In the genomic region with DNA sequence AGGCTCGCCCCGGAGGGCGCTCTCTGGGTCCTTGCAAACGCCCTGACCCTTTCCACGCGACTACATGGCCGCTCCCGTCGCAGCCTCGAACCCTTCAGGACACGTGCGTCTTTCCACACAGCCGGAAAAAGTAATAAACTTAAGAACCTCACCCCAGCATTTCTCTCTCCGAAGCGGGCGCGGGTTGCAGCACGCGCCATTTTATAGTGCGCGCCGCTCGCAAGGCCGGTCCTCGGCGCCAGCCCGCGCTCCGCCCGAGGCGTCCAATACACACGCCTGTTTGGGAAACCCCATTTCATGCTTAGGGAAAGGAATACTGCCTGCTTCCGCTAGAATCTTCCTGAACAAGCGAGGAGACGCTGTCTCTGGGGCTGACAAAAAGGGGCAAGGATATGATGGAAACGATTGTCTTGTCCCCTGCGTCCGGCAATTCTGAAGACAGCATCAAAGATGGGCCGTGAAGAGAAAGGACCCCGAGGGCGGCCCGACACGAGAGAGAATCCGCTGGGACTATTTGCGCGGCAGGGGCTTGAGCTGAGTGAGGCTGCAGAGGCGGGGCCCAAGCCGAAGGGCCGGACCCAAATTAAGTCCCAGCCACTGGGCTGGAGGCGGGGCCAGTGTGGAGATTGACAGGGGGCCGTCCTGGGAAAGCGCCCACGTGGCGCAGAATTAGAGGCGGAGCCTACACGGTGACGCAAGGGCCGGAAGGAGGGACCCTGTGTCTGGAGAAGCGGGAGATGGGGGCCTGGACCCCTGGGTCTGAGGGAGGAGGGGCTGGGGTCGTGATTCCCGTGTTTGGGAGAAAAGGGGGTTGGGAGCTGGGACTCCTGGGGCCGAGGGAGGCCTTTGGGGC, we compare ENCODE assay signal across 8 cellular contexts.
A peak's percentile ranks its signal among the peaks of the same experiment; 100 is the strongest.
DNase-seq lines count a peak whose midpoint lies in the region; ATAC-seq and TF ChIP-seq lines count a peak whose summit lies in the region.

No MANE protein-coding gene starts in this region.

- peaks cover 41% of the 10 kb centered on the region for H3K4me1 Mint-ChIP-seq in activated naive CD4-positive, alpha-beta T cell treated with anti-CD3 and anti-CD28 coated beads, Interleukin-2, amount 50 U/mL, for 24 hours

- peak overlapping the region; percentile 100 for H3K9ac ChIP-seq in SK-N-MC (ENCODE audit: insufficient read length)

- H3K4me3 Mint-ChIP-seq in activated naive CD4-positive, alpha-beta T cell treated with anti-CD3 and anti-CD28 coated beads, Interleukin-2, amount 50 U/mL, for 24 hours, result peak overlapping the region; percentile 100

- no peaks in the 10 kb centered on the region for H3K27me3 Mint-ChIP-seq in activated naive CD4-positive, alpha-beta T cell treated with anti-CD3 and anti-CD28 coated beads, Interleukin-2, amount 50 U/mL, for 24 hours

- DNase-seq in GM06990 (ENCODE audit: extremely low read depth, insufficient read length) (peak; percentile 94), NCI-H1048 (lab: John Stamatoyannopoulos, UW) (peak; percentile 96), SK-N-MC (ENCODE audit: low read depth, low spot score) (peak; percentile 95), germinal center (ENCODE audit: low spot score) (peak; percentile 99), non-pigmented ciliary epithelial cell (ENCODE audit: low read depth) (peak; percentile 95), superior temporal gyrus (ENCODE audit: extremely low spot score) (peak; percentile 99)

- H3K27me3 ChIP-seq in GM06990 (replicated peaks; ENCODE audit: control insufficient read depth, insufficient read depth, low read length), result no peaks in the 10 kb centered on the region

- peak overlapping the region; percentile 96 for H3K4me3 ChIP-seq in GM06990 (replicated peaks; ENCODE audit: low read depth, low read length)
- peak overlapping the region; percentile 94 for H3K4me3 ChIP-seq in SK-N-MC

- H3K36me3 ChIP-seq in GM06990 (ENCODE audit: control insufficient read depth, insufficient read depth, low read length) (peaks cover 15% of the 10 kb centered on the region), SK-N-MC (ENCODE audit: insufficient read depth, low read length) (peaks cover 40% of the 10 kb centered on the region)

- H3K36me3 Mint-ChIP-seq in activated naive CD4-positive, alpha-beta T cell treated with anti-CD3 and anti-CD28 coated beads, Interleukin-2, amount 50 U/mL, for 24 hours, result peaks cover 23% of the 10 kb centered on the region

- TF ChIP-seq CTCF in GM06990 (IDR thresholded peaks at IDR 0.05; ENCODE audit: insufficient read depth, low read length, poor library complexity, severe bottlenecking), result no peak

- peak; percentile 87 for ATAC-seq in HG02588 (IDR thresholded peaks at IDR 0.05; ENCODE audit: unreplicated experiment)

- no peaks in the 10 kb centered on the region for H3K9me3 Mint-ChIP-seq in activated naive CD4-positive, alpha-beta T cell treated with anti-CD3 and anti-CD28 coated beads, Interleukin-2, amount 50 U/mL, for 24 hours

- no peaks in the 10 kb centered on the region for H3K9me3 ChIP-seq in SK-N-MC (ENCODE audit: low read depth, low read length)

- peak overlapping the region; percentile 100 for H3K27ac Mint-ChIP-seq in activated naive CD4-positive, alpha-beta T cell treated with anti-CD3 and anti-CD28 coated beads, Interleukin-2, amount 50 U/mL, for 24 hours

- H3K27ac ChIP-seq in SK-N-MC, result peak overlapping the region; percentile 100

Comparison
In these comparisons a context has a peak if more than half of its experiments do, and no peak if none do; other contexts are left out.
1. Peak in every context shown above with its lines: DNase-seq, ATAC-seq, H3K4me3 ChIP-seq and H3K27ac ChIP-seq.